Comparison of ENCODE assay signal across 28 cellular contexts in genomic region chr17:57640079-57640478, GRCh38.
"Had no signal": no experiment of that assay in that cellular context is flagged by ENCODE, and none has a peak within 500 bp of the region (broad histone marks: within the 10 kb centered on the region; RNA-seq: fewer than 3 reads in every experiment).

No MANE protein-coding gene starts in this region.

- H3K9me3 Mint-ChIP-seq: activated CD4-positive, alpha-beta memory T cell treated with anti-CD3 and anti-CD28 coated beads for 36 hours; activated CD4-positive, alpha-beta T cell treated with anti-CD3 and anti-CD28 coated beads, Interleukin-2, amount 10 ng/mL, durations not matched to agents 24 days and 14 days; activated naive CD4-positive, alpha-beta T cell treated with anti-CD3 and anti-CD28 coated beads for 36 hours; activated naive CD8-positive, alpha-beta T cell treated with anti-CD3 and anti-CD28 coated beads, Interleukin-2, amount 10 ng/mL, durations not matched to agents 7 days and 5 days; activated T-cell treated with anti-CD3 and anti-CD28 coated beads, Interleukin-2, amount 50 U/mL, for 4 hours; activated T-helper 2 cell treated with anti-CD3 and anti-CD28 coated beads, Interferon-gamma antibody, Interleukin-2, Interleukin-4, amounts not matched to agents 10 μg/mL and 5 μg/mL and 100 μg/mL, durations not matched to agents 14 hours and 24 hours and 36 hours; central memory CD8-positive, alpha-beta T cell; effector memory CD8-positive, alpha-beta T cell; T-helper 2 cell treated with Interferon-gamma antibody and Interleukin-4, amounts not matched to agents 5 μg/mL and 100 μg/mL, for 36 hours had no signal

- ATAC-seq: activated CD4-positive, alpha-beta T cell treated with anti-CD3 and anti-CD28 coated beads for 36 hours; activated T-cell treated with anti-CD3 and anti-CD28 coated beads, Interleukin-2, amount 50 U/mL, for 4 hours; effector memory CD8-positive, alpha-beta T cell; gastroesophageal sphincter; T-helper 17 cell had no signal

- H3K4me1 ChIP-seq: gastroesophageal sphincter, heart right ventricle had no signal

- H3K27ac Mint-ChIP-seq: activated CD4-positive, alpha-beta memory T cell treated with anti-CD3 and anti-CD28 coated beads for 36 hours; activated CD4-positive, alpha-beta T cell treated with anti-CD3 and anti-CD28 coated beads for 36 hours; activated CD4-positive, alpha-beta T cell treated with anti-CD3 and anti-CD28 coated beads, Interleukin-2, amount 10 ng/mL, durations not matched to agents 24 days and 14 days; activated naive CD4-positive, alpha-beta T cell treated with anti-CD3 and anti-CD28 coated beads for 36 hours; activated naive CD8-positive, alpha-beta T cell treated with anti-CD3 and anti-CD28 coated beads, Interleukin-2, amount 10 ng/mL, durations not matched to agents 7 days and 5 days; activated T-helper 2 cell treated with anti-CD3 and anti-CD28 coated beads, Interferon-gamma antibody, Interleukin-2, Interleukin-4, amounts not matched to agents 10 μg/mL and 5 μg/mL and 100 μg/mL, durations not matched to agents 14 hours and 24 hours and 36 hours; T-helper 17 cell; T-helper 2 cell treated with Interferon-gamma antibody and Interleukin-4, amounts not matched to agents 5 μg/mL and 100 μg/mL, for 36 hours had no signal

- H3K4me3 Mint-ChIP-seq: activated CD4-positive, alpha-beta memory T cell treated with anti-CD3 and anti-CD28 coated beads for 36 hours; activated CD4-positive, alpha-beta T cell treated with anti-CD3 and anti-CD28 coated beads for 36 hours; activated CD4-positive, alpha-beta T cell treated with anti-CD3 and anti-CD28 coated beads, Interleukin-2, amount 10 ng/mL, durations not matched to agents 24 days and 14 days; activated naive CD4-positive, alpha-beta T cell treated with anti-CD3 and anti-CD28 coated beads for 36 hours; activated naive CD8-positive, alpha-beta T cell treated with anti-CD3 and anti-CD28 coated beads, Interleukin-2, amount 10 ng/mL, durations not matched to agents 7 days and 5 days; activated T-cell treated with anti-CD3 and anti-CD28 coated beads, Interleukin-2, amount 50 U/mL, for 4 hours; central memory CD8-positive, alpha-beta T cell; effector memory CD8-positive, alpha-beta T cell; T-helper 17 cell; T-helper 2 cell treated with Interferon-gamma antibody and Interleukin-4, amounts not matched to agents 5 μg/mL and 100 μg/mL, for 36 hours had no signal

- H3K4me1 Mint-ChIP-seq: activated CD4-positive, alpha-beta T cell treated with anti-CD3 and anti-CD28 coated beads, Interleukin-2, amount 10 ng/mL, durations not matched to agents 24 days and 14 days had no signal

- H3K27ac ChIP-seq: brain microvascular endothelial cell, coronary artery, epithelial cell of prostate, esophagus squamous epithelium, gastroesophageal sphincter, heart right ventricle, hepatocyte had no signal

- H3K36me3 Mint-ChIP-seq: activated CD4-positive, alpha-beta memory T cell treated with anti-CD3 and anti-CD28 coated beads for 36 hours had no signal

- H3K27me3 ChIP-seq: brain microvascular endothelial cell, esophagus squamous epithelium, gastroesophageal sphincter, heart right ventricle, hepatocyte had no signal

- H3K9me3 ChIP-seq: esophagus squamous epithelium, gastroesophageal sphincter, heart right ventricle had no signal

- H3K4me3 ChIP-seq: coronary artery, esophagus squamous epithelium, gastroesophageal sphincter, heart right ventricle, hepatocyte had no signal

- DNase-seq: activated CD4-positive, alpha-beta memory T cell treated with anti-CD3 and anti-CD28 coated beads for 36 hours; activated CD4-positive, alpha-beta T cell treated with anti-CD3 and anti-CD28 coated beads for 36 hours; activated CD4-positive, alpha-beta T cell treated with anti-CD3 and anti-CD28 coated beads, Interleukin-2, amount 10 ng/mL, durations not matched to agents 24 days and 14 days; activated CD4-positive, CD25-positive, alpha-beta regulatory T cell; activated CD4-positive, CD25-positive, alpha-beta regulatory T cell treated with anti-CD3 and anti-CD28 coated beads, Interleukin-2, amount 50 U/mL, for 72 hours; activated CD8-positive, alpha-beta memory T cell treated with anti-CD3 and anti-CD28 coated beads, Interleukin-2, amount 50 U/mL, for 48 hours; activated effector memory CD4-positive, alpha-beta T cell treated with anti-CD3 and anti-CD28 coated beads, Interleukin-2, amount 50 U/mL, for 16 hours; activated naive CD4-positive, alpha-beta T cell treated with anti-CD3 and anti-CD28 coated beads for 36 hours; activated naive CD8-positive, alpha-beta T cell treated with anti-CD3 and anti-CD28 coated beads, Interleukin-2, amount 10 ng/mL, durations not matched to agents 7 days and 5 days; activated T-cell treated with anti-CD3 and anti-CD28 coated beads for 4 hours; activated T-cell treated with anti-CD3 and anti-CD28 coated beads, Interleukin-2, amount 50 U/mL, for 4 hours; brain microvascular endothelial cell; dermis blood vessel endothelial cell; effector CD4-positive, alpha-beta T cell; effector memory CD8-positive, alpha-beta T cell; esophagus squamous epithelium; foreskin melanocyte; heart right ventricle; T-helper 1 cell; T-helper 17 cell; T1000 had no signal

- H3K27me3 Mint-ChIP-seq: activated CD4-positive, alpha-beta memory T cell treated with anti-CD3 and anti-CD28 coated beads for 36 hours; activated CD4-positive, alpha-beta T cell treated with anti-CD3 and anti-CD28 coated beads for 36 hours; activated CD4-positive, alpha-beta T cell treated with anti-CD3 and anti-CD28 coated beads, Interleukin-2, amount 10 ng/mL, durations not matched to agents 24 days and 14 days; activated naive CD8-positive, alpha-beta T cell treated with anti-CD3 and anti-CD28 coated beads, Interleukin-2, amount 10 ng/mL, durations not matched to agents 7 days and 5 days; central memory CD8-positive, alpha-beta T cell; effector memory CD8-positive, alpha-beta T cell; T-helper 17 cell had no signal

- H3K36me3 ChIP-seq: brain microvascular endothelial cell, esophagus squamous epithelium had no signal
